Comparison of ENCODE assay signal across 10 cellular contexts in genomic region chr13:53200498-53201453, GRCh38.
A peak's percentile ranks its signal among the peaks of the same experiment; 100 is the strongest.
DNase-seq lines count a peak whose midpoint lies in the region; ATAC-seq and TF ChIP-seq lines count a peak whose summit lies in the region.
"Had no signal": no experiment of that assay in that cellular context is flagged by ENCODE, and none has a peak within 500 bp of the region (broad histone marks: within the 10 kb centered on the region; RNA-seq: fewer than 3 reads in every experiment).

No MANE protein-coding gene starts in this region.

- TF ChIP-seq EP300 in neural cell (conservative IDR thresholded peaks at IDR 0.05; ENCODE audit: poor library complexity, severe bottlenecking) = no peak

- DNase-seq in D341Med (ENCODE audit: low spot score) (peak; percentile 81), NCI-H526 (lab: John Stamatoyannopoulos, UW) (peak; percentile 10 to 81), fibroblast of villous mesenchyme (ENCODE audit: low read depth) (peak; percentile 0), NCI-H2227 treated with DMSO at 0.1 percent for 48 hours (lab: John Stamatoyannopoulos, UW) (no peak), GF-D8 (lab: John Stamatoyannopoulos, UW) (no peak), DMS153 (lab: John Stamatoyannopoulos, UW) (no peak)
- DNase-seq: NCI-H2029 treated with DMSO at 0.1 percent for 48 hours had no signal

- no peaks in the 10 kb centered on the region for H4K20me1 ChIP-seq in neural cell (ENCODE audit: insufficient read depth)

- H3F3A ChIP-seq in neural cell (ENCODE audit: insufficient read depth, low read length, poor library complexity, severe bottlenecking) = no peaks in the 10 kb centered on the region

- no peaks in the 10 kb centered on the region for H3K9me3 ChIP-seq in neural cell (ENCODE audit: low read length)

- peak; percentile 15 for TF ChIP-seq CTCF in fibroblast of villous mesenchyme (IDR thresholded peaks at IDR 0.05; ENCODE audit: insufficient read depth, low read depth, low read length)
- TF ChIP-seq CTCF in neural cell (IDR thresholded peaks at IDR 0.05; ENCODE audit: poor library complexity, severe bottlenecking) = peak; percentile 65

- H2AFZ ChIP-seq in neural cell (ENCODE audit: low read depth, low read length) = no peak overlapping the region

- ATAC-seq in HG03378 (IDR thresholded peaks at IDR 0.05; ENCODE audit: unreplicated experiment) = no peak
- ATAC-seq: activated naive CD4-positive, alpha-beta T cell treated with anti-CD3 and anti-CD28 coated beads, Interleukin-2, amount 50 U/mL, for 72 hours had no signal

- H3K79me2 ChIP-seq in neural cell (replicated peaks; ENCODE audit: insufficient read depth, low read length) = no peaks in the 10 kb centered on the region

- peaks cover 30% of the 10 kb centered on the region for H3K27me3 ChIP-seq in neural cell (ENCODE audit: insufficient read depth, low read depth, low read length)

- no peaks in the 10 kb centered on the region for H3K36me3 ChIP-seq in neural cell (ENCODE audit: insufficient read depth, low read length)

- no peak overlapping the region for H3K27ac ChIP-seq in neural cell (ENCODE audit: low read length)

- no peaks in the 10 kb centered on the region for H3K9me2 ChIP-seq in neural cell (ENCODE audit: insufficient read depth, low read length)

- no peak overlapping the region for H3K4me2 ChIP-seq in neural cell (ENCODE audit: low read length)

- no peak for TF ChIP-seq RAD21 in neural cell (conservative IDR thresholded peaks at IDR 0.05)

- H3K4me3 ChIP-seq in fibroblast of villous mesenchyme (ENCODE audit: low read depth, low read length) (no peak overlapping the region), neural cell (ENCODE audit: low read length) (peak overlapping the region; percentile 59)

- no peak overlapping the region for H3K9ac ChIP-seq in neural cell (ENCODE audit: low read length)

TF ChIP-seq in neural cell, 6 proteins besides CTCF, POLR2A, EP300 and RAD21:
- TF ChIP-seq REST (IDR thresholded peaks at IDR 0.05; ENCODE audit: borderline replicate concordance) = peak; percentile 54
- no peak for TF ChIP-seq SMC3 (conservative IDR thresholded peaks at IDR 0.05; ENCODE audit: poor library complexity)

Comparison
In these comparisons a context has a peak if more than half of its experiments do, and no peak if none do; other contexts are left out.
1. DNase-seq: peak in D341Med (single experiment), NCI-H526 (2 of 2) and fibroblast of villous mesenchyme (single experiment); none in NCI-H2227 treated with DMSO at 0.1 percent for 48 hours (single experiment), GF-D8 (single experiment) and DMS153 (single experiment).